In the genomic region with DNA sequence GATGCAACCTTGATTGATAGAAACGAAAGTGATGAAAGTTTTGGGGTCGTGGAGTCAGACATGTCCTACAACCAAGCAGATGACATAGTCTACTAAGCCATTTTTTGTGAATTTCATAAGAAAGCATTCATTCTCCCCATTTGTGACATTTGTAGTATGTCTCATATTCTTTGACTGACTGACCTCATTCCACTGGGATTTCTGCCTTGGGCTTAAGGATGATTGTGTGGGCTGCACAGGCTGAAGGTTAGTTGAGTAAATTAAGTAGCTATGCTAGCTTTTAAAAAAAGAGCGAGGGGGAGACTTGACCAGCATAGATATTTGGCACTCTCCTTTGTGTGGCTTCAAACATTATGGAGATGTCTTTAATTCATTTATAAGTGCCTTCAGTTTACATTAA, we compare ENCODE assay signal across 27 cellular contexts. TPM values are rescaled to one million over a fixed set of nuclear protein-coding genes. Genes with fewer than 3 reads are reported as not detected.
"Had no signal": no experiment of that assay in that cellular context is flagged by ENCODE, and none has a peak within 500 bp of the region (broad histone marks: within the 10 kb centered on the region; RNA-seq: fewer than 3 reads in every experiment).

No MANE protein-coding gene starts in this region.

- DNase-seq: activated B cell treated with CpG ODN at 0.5 μM for 24 hours; activated CD4-positive, alpha-beta memory T cell treated with anti-CD3 and anti-CD28 coated beads for 36 hours; activated CD4-positive, alpha-beta T cell treated with anti-CD3 and anti-CD28 coated beads for 4 hours; activated naive CD8-positive, alpha-beta T cell treated with anti-CD3 and anti-CD28 coated beads for 36 hours; activated T-cell treated with anti-CD3 and anti-CD28 coated beads for 4 hours; anterior cingulate cortex; brain microvascular endothelial cell; central memory CD4-positive, alpha-beta T cell; heart left ventricle; immature natural killer cell; left ventricle myocardium superior; naive B cell; small intestine; stimulated activated CD4-positive, alpha-beta T cell treated with anti-CD3 and anti-CD28 coated beads, Interleukin-15, amount 100 ng/mL, for 24 hours; stimulated activated CD4-positive, alpha-beta T cell treated with anti-CD3 and anti-CD28 coated beads, Interleukin-2, amount 100 ng/mL, for 48 hours; stimulated activated naive CD8-positive, alpha-beta T cell treated with anti-CD3 and anti-CD28 coated beads, Interleukin-15, amount 100 ng/mL, for 72 hours; T-helper 9 cell; transverse colon had no signal

- H3K4me3 ChIP-seq: gastroesophageal sphincter, heart left ventricle, right atrium auricular region, suprapubic skin, transverse colon, vagina had no signal

- ATAC-seq: gastroesophageal sphincter; heart left ventricle; left ventricle myocardium superior; stimulated activated naive CD8-positive, alpha-beta T cell treated with anti-CD3 and anti-CD28 coated beads, Interleukin-15, amount 100 ng/mL, for 72 hours had no signal

- H3K27me3 ChIP-seq: brain microvascular endothelial cell, right atrium auricular region, suprapubic skin, transverse colon, vagina had no signal

- H3K4me1 ChIP-seq: gastroesophageal sphincter, heart left ventricle, right atrium auricular region, suprapubic skin, transverse colon, vagina had no signal

- H3K36me3 ChIP-seq: brain microvascular endothelial cell, gastroesophageal sphincter, heart left ventricle, right atrium auricular region, suprapubic skin, transverse colon, vagina had no signal

- FAIRE-seq: colon, small intestine had no signal

- H3K27ac ChIP-seq: brain microvascular endothelial cell, gastroesophageal sphincter, heart left ventricle, right atrium auricular region, suprapubic skin, transverse colon, vagina had no signal

- H3K9me3 ChIP-seq: suprapubic skin had no signal

RNA-seq across cellular contexts. Expression of gene STMND1, which starts 28.9 kb away (rescaled TPM):
- total RNA-seq: activated B cell treated with CpG ODN at 0.5 μM for 24 hours; activated CD4-positive, alpha-beta memory T cell treated with anti-CD3 and anti-CD28 coated beads for 36 hours; activated naive CD8-positive, alpha-beta T cell treated with anti-CD3 and anti-CD28 coated beads for 36 hours; activated T-helper 1 cell treated with anti-CD3 and anti-CD28 coated beads, Interleukin-12 subunit alpha, Interleukin-12 subunit beta, Interleukin-2, Interleukin-4 antibody, amounts not matched to agents 30 ng/mL and 10 ng/mL and 1 ng/mL, durations not matched to agents 14 hours and 24 hours and 36 hours; epithelial cell of proximal tubule; gastroesophageal sphincter; heart left ventricle; left ventricle myocardium superior; neural crest cell; omental fat pad; right atrium auricular region; vagina had no signal
- polyA plus RNA-seq: heart left ventricle, immature natural killer cell had no signal
